In genomic region chr9:128102196-128102595, GRCh38 we compare ENCODE assay signal across 19 cellular contexts. TPM values are rescaled to one million over a fixed set of nuclear protein-coding genes. Genes with fewer than 3 reads are reported as not detected.
DNase-seq lines count a peak whose midpoint lies in the region; ATAC-seq and TF ChIP-seq lines count a peak whose summit lies in the region.
"Had no signal": no experiment of that assay in that cellular context is flagged by ENCODE, and none has a peak within 500 bp of the region (broad histone marks: within the 10 kb centered on the region; RNA-seq: fewer than 3 reads in every experiment).

No MANE protein-coding gene starts in this region.

- no peak for TF ChIP-seq POLR2A in breast epithelium (IDR thresholded peaks at IDR 0.05)

- intact Hi-C loops in MCF 10A (cut with micrococcal nuclease), result no loop called here
- intact Hi-C loops in breast epithelium (cut with DNase I; ENCODE audit: low total_unique reads), result no loop called here
- intact Hi-C loops in dendritic cell treated with granulocyte-macrophage colony-stimulating factor and Interleukin-4, amounts not matched to agents 40 ng/mL and 50 ng/mL, for 4 days (cut with micrococcal nuclease), result no loop called here

- CTCF ChIA-PET in MCF 10A (lab: Yijun Ruan, JAX), result interaction anchor here (1.3 to 6.6 kb wide), 2 partner anchors 14 to 18 kb away, joined by 3 to 62 read pairs; no protein-coding TSS in a partner anchor

- POLR2A ChIA-PET in MCF 10A (lab: Yijun Ruan, JAX), result no interaction called here

- H3K9me3 ChIP-seq in breast epithelium, result no peaks in the 10 kb centered on the region

- H3K27ac ChIP-seq in breast epithelium, result peak overlapping the region in 1 of 2 donors; percentile 65
- H3K27ac ChIP-seq: brain microvascular endothelial cell had no signal

- TF ChIP-seq CTCF in MCF 10A (IDR thresholded peaks at IDR 0.05; ENCODE audit: unreplicated experiment) (no peak), breast epithelium (IDR thresholded peaks at IDR 0.05) (no peak), nephron progenitor cell (IDR thresholded peaks at IDR 0.05) (no peak), type B pancreatic cell (conservative IDR thresholded peaks at IDR 0.05) (no peak)

- H3K27me3 ChIP-seq in breast epithelium, result no peaks in the 10 kb centered on the region
- H3K27me3 ChIP-seq: brain microvascular endothelial cell had no signal

- H3K36me3 Mint-ChIP-seq in MCF 10A (ENCODE audit: insufficient read depth, unreplicated experiment) (peaks cover 43% of the 10 kb centered on the region), nephron progenitor cell (ENCODE audit: low read depth) (peaks cover 10% of the 10 kb centered on the region), type B pancreatic cell (peaks cover 13% of the 10 kb centered on the region), immature natural killer cell (peaks cover 4 to 19% (median 14%) of the 10 kb centered on the region in 3 donors)
- peaks cover 88% of the 10 kb centered on the region for H3K36me3 Mint-ChIP-seq in dendritic cell treated with granulocyte-macrophage colony-stimulating factor and Interleukin-4, amounts not matched to agents 40 ng/mL and 50 ng/mL, for 4 days (ENCODE audit: low read depth)

- H3K4me1 ChIP-seq in breast epithelium, result peaks cover 6 to 29% of the 10 kb centered on the region in 2 donors

- H3K9me3 Mint-ChIP-seq in MCF 10A (ENCODE audit: unreplicated experiment), result no peaks in the 10 kb centered on the region
- H3K9me3 Mint-ChIP-seq in dendritic cell treated with granulocyte-macrophage colony-stimulating factor and Interleukin-4, amounts not matched to agents 40 ng/mL and 50 ng/mL, for 4 days, result no peaks in the 10 kb centered on the region
- H3K9me3 Mint-ChIP-seq in nephron progenitor cell, result no peaks in the 10 kb centered on the region
- no peaks in the 10 kb centered on the region for H3K9me3 Mint-ChIP-seq in type B pancreatic cell
- no peaks in the 10 kb centered on the region for H3K9me3 Mint-ChIP-seq in immature natural killer cell

- DNase-seq in MCF 10A (ENCODE audit: unreplicated experiment), result no peak
- no peak for DNase-seq in breast epithelium (ENCODE audit: low spot score in 2 of 2)
- no peak for DNase-seq in nephron progenitor cell
- no peak for DNase-seq in type B pancreatic cell (ENCODE audit: extremely low spot score, unreplicated experiment)
- DNase-seq in immature natural killer cell, result no peak
- DNase-seq: activated gamma-delta T cell; brain microvascular endothelial cell; effector memory CD4-positive, alpha-beta T cell; GOT3; midbrain; NCI-H1105 treated with DMSO at 0.1 percent for 48 hours; NCI-H226; stimulated activated CD4-positive, alpha-beta T cell treated with anti-CD3 and anti-CD28 coated beads, Interleukin-4, amount 100 ng/mL, for 24 hours had no signal

- H3K36me3 ChIP-seq in breast epithelium, result peaks cover 8% of the 10 kb centered on the region

- peaks cover 7% of the 10 kb centered on the region for H3K4me1 Mint-ChIP-seq in MCF 10A (ENCODE audit: insufficient read depth, unreplicated experiment)
- peaks cover 77% of the 10 kb centered on the region for H3K4me1 Mint-ChIP-seq in dendritic cell treated with granulocyte-macrophage colony-stimulating factor and Interleukin-4, amounts not matched to agents 40 ng/mL and 50 ng/mL, for 4 days (ENCODE audit: low read depth)
- H3K4me1 Mint-ChIP-seq in nephron progenitor cell, result peaks cover 72% of the 10 kb centered on the region
- peaks cover 28% of the 10 kb centered on the region for H3K4me1 Mint-ChIP-seq in type B pancreatic cell (ENCODE audit: unreplicated experiment)
- peaks cover 21 to 30% of the 10 kb centered on the region in 2 donors for H3K4me1 Mint-ChIP-seq in immature natural killer cell

- H3K27ac Mint-ChIP-seq in MCF 10A (ENCODE audit: low read depth, unreplicated experiment) (peak overlapping the region; percentile 61), nephron progenitor cell (peak overlapping the region; percentile 82), type B pancreatic cell (peak overlapping the region; percentile 83), immature natural killer cell (peak overlapping the region in 1 of 6 donors; percentile 37)
- H3K27ac Mint-ChIP-seq in dendritic cell treated with granulocyte-macrophage colony-stimulating factor and Interleukin-4, amounts not matched to agents 40 ng/mL and 50 ng/mL, for 4 days, result peak overlapping the region; percentile 11

- no TSS peak for BruUV-seq in MCF 10A (replicated peaks; lab: Mats Ljungman, UMichigan)

- H3K4me3 Mint-ChIP-seq in MCF 10A (ENCODE audit: unreplicated experiment) (no peak overlapping the region), nephron progenitor cell (peak overlapping the region; percentile 49), type B pancreatic cell (peak overlapping the region; percentile 69), immature natural killer cell (no peak overlapping the region)
- H3K4me3 Mint-ChIP-seq in dendritic cell treated with granulocyte-macrophage colony-stimulating factor and Interleukin-4, amounts not matched to agents 40 ng/mL and 50 ng/mL, for 4 days, result no peak overlapping the region

- H3K4me3 ChIP-seq in breast epithelium, result no peak overlapping the region

- no peaks in the 10 kb centered on the region for H3K27me3 Mint-ChIP-seq in MCF 10A (ENCODE audit: insufficient read depth, unreplicated experiment)
- no peaks in the 10 kb centered on the region for H3K27me3 Mint-ChIP-seq in dendritic cell treated with granulocyte-macrophage colony-stimulating factor and Interleukin-4, amounts not matched to agents 40 ng/mL and 50 ng/mL, for 4 days
- no peaks in the 10 kb centered on the region for H3K27me3 Mint-ChIP-seq in nephron progenitor cell (ENCODE audit: low read depth, poor library complexity)
- H3K27me3 Mint-ChIP-seq in type B pancreatic cell, result no peaks in the 10 kb centered on the region
- peaks cover 0 to 3% (median 1%) of the 10 kb centered on the region in 3 donors for H3K27me3 Mint-ChIP-seq in immature natural killer cell (ENCODE audit: low read depth in 3 of 3)

- ATAC-seq in GM18868 (IDR thresholded peaks at IDR 0.05; ENCODE audit: unreplicated experiment) (no peak), GM19023 (IDR thresholded peaks at IDR 0.05; ENCODE audit: unreplicated experiment) (no peak)

RNA-seq across cellular contexts. Expression of gene PTGES2, which starts 25.3 kb away (rescaled TPM):
- total RNA-seq in MCF 10A (2022) (114 and 130 TPM in 2 replicates), breast epithelium (10 to 100 TPM; 35.7 to 86.9 (median 55.0) TPM), type B pancreatic cell (ENCODE audit: low replicate concordance) (67.2 and 85.0 TPM in 2 replicates)
- polyA plus RNA-seq in immature natural killer cell, result 10 to 100 TPM; 31.4 to 60.9 (median 56.6) TPM

RNA-seq across cellular contexts. Expression of gene SLC25A25, which starts 34.2 kb away (rescaled TPM):
- total RNA-seq in MCF 10A (2022) (11.1 and 15.5 TPM in 2 replicates), breast epithelium (10 to 100 TPM; 27.2 to 43.9 (median 33.1) TPM), type B pancreatic cell (ENCODE audit: low replicate concordance) (19.1 and 39.0 TPM in 2 replicates)
- 1 to 10 TPM; 2.8 to 8.8 (median 4.9) TPM for polyA plus RNA-seq in immature natural killer cell

RNA-seq across cellular contexts. Expression of gene NAIF1, which starts 35.1 kb away (rescaled TPM):
- total RNA-seq in MCF 10A (2022) (15.8 and 17.1 TPM in 2 replicates), breast epithelium (10 to 100 TPM in 2 of 3 donors, 1 to 10 TPM in 1; 8.8 to 13.1 (median 11.9) TPM), type B pancreatic cell (ENCODE audit: low replicate concordance) (6.7 and 10.3 TPM in 2 replicates)
- 10 to 100 TPM in 2 of 3 donors, 1 to 10 TPM in 1; 5.1 to 17.2 (median 10.5) TPM for polyA plus RNA-seq in immature natural killer cell

RNA-seq across cellular contexts. Expression of gene LCN2, which starts 47.1 kb away (rescaled TPM):
- total RNA-seq in MCF 10A (2022) (7.7 and 41.6 TPM in 2 replicates), breast epithelium (10 to 100 TPM in 2 of 3 donors, not detected in 1; 38.5 to 42.3 TPM), type B pancreatic cell (ENCODE audit: low replicate concordance) (10.7 and 12.4 TPM in 2 replicates)
- polyA plus RNA-seq in immature natural killer cell, result under 1 TPM in 2 of 3 donors, not detected in 1; 0.44 to 0.66 TPM
- total RNA-seq: fibroblast of villous mesenchyme, SK-MEL-5 had no signal
- polyA plus RNA-seq: AG04450 had no signal

RNA-seq across cellular contexts. Expression of gene BBLN, which starts 57.9 kb away (rescaled TPM):
- total RNA-seq in MCF 10A (2022) (68.6 and 70.4 TPM in 2 replicates), breast epithelium (100 to 1,000 TPM; 144 to 232 (median 152) TPM), type B pancreatic cell (ENCODE audit: low replicate concordance) (108 and 150 TPM in 2 replicates)
- 100 to 1,000 TPM; 115 to 194 (median 182) TPM for polyA plus RNA-seq in immature natural killer cell

Comparison
In these comparisons a context has a peak if more than half of its experiments do, and no peak if none do; other contexts are left out.
1. H3K4me3 Mint-ChIP-seq: peak in nephron progenitor cell (single experiment) and type B pancreatic cell (single experiment); none in MCF 10A (single experiment), dendritic cell treated with granulocyte-macrophage colony-stimulating factor and Interleukin-4, amounts not matched to agents 40 ng/mL and 50 ng/mL, for 4 days (single experiment) and immature natural killer cell (0 of 5).